Comparison of ENCODE assay signal across 35 cellular contexts in the genomic region with DNA sequence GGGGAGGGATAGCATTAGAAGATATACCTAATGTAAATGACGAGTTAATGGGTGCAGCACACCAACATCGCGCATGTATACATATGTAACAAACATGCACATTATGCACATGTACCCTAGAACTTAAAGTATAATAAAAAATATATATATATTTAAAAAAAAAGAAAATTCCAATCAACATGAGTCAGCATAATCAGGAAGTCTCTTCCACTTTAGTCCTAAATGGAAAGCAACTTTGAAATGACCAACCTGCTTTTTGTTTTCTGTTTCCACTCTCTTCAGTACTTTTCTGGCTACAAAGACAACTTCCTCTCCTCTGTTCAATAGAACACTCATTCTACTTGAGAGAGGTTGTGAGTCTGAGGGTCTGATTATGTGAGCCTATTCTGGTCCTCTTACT. TPM values are rescaled to one million over a fixed set of nuclear protein-coding genes. Genes with fewer than 3 reads are reported as not detected.
"Had no signal": no experiment of that assay in that cellular context is flagged by ENCODE, and none has a peak within 500 bp of the region (broad histone marks: within the 10 kb centered on the region; RNA-seq: fewer than 3 reads in every experiment).

No MANE protein-coding gene starts in this region.

- FAIRE-seq: colon, endometrium, islet of Langerhans, keratinocyte had no signal

- H3K27me3 ChIP-seq: esophagus squamous epithelium, gastrocnemius medialis, heart right ventricle, left lung had no signal

- H3K27ac ChIP-seq: coronary artery, dorsolateral prefrontal cortex, epithelial cell of prostate, esophagus squamous epithelium, gastrocnemius medialis, heart right ventricle, left lung, lower lobe of right lung had no signal

- ATAC-seq: effector memory CD8-positive, alpha-beta T cell; esophagus mucosa; gastrocnemius medialis; heart right ventricle; left cardiac atrium; left lung; left ventricle myocardium superior; lower lobe of right lung; mucosa of descending colon had no signal

- DNase-seq: dermis blood vessel endothelial cell; dorsolateral prefrontal cortex; effector CD4-positive, alpha-beta T cell; effector memory CD8-positive, alpha-beta T cell; endodermal cell; erythroblast; esophagus squamous epithelium; foreskin fibroblast; foreskin melanocyte; gastrocnemius medialis; glutamatergic neuron; head of caudate nucleus; heart right ventricle; hippocampal formation; left cardiac atrium; left lung; left ventricle myocardium superior; lower lobe of right lung; mesenchymal stem cell; mucosa of descending colon; naive B cell had no signal

- H3K9me3 ChIP-seq: esophagus squamous epithelium, gastrocnemius medialis, left lung, lower lobe of right lung, mucosa of descending colon had no signal

- H3K36me3 ChIP-seq: esophagus squamous epithelium, gastrocnemius medialis, heart right ventricle, left lung, lower lobe of right lung had no signal

- H3K4me3 ChIP-seq: coronary artery, dorsolateral prefrontal cortex, esophagus squamous epithelium, gastrocnemius medialis, heart right ventricle, left lung, lower lobe of right lung, mucosa of descending colon had no signal

- H3K4me1 ChIP-seq: esophagus squamous epithelium, gastrocnemius medialis, heart right ventricle, left lung, lower lobe of right lung had no signal

RNA-seq across cellular contexts. Expression of a gene that starts 13.5 kb away (rescaled TPM):
- total RNA-seq: dermis blood vessel endothelial cell, dorsolateral prefrontal cortex, endodermal cell, esophagus mucosa, esophagus squamous epithelium, gastrocnemius medialis, glomerular endothelial cell, heart right ventricle, kidney epithelial cell, left cardiac atrium, left lung, left ventricle myocardium superior, lower leg skin, lower lobe of right lung, lung microvascular endothelial cell, mesenteric fat pad, mesothelial cell of epicardium, mucosa of descending colon, myocyte had no signal
- polyA plus RNA-seq: heart right ventricle, keratinocyte had no signal
